In genomic region chr6:49054311-49054710, GRCh38 we compare ENCODE assay signal across 26 cellular contexts.
"Had no signal": no experiment of that assay in that cellular context is flagged by ENCODE, and none has a peak within 500 bp of the region (broad histone marks: within the 10 kb centered on the region; RNA-seq: fewer than 3 reads in every experiment).

No MANE protein-coding gene starts in this region.

- H3K36me3 ChIP-seq: colonic mucosa, esophagus squamous epithelium, neural progenitor cell, prostate gland, right atrium auricular region, thoracic aorta, tibial nerve, upper lobe of left lung, uterus had no signal

- H2AFZ ChIP-seq: neural progenitor cell had no signal

- DNase-seq: colonic mucosa; effector CD8-positive, alpha-beta T cell; endodermal cell; erythroblast; esophagus squamous epithelium; hypothalamus; immature natural killer cell; islet precursor cell; mesenchymal stem cell; mucosa of descending colon; naive B cell; nucleus accumbens; stimulated activated CD4-positive, alpha-beta T cell treated with anti-CD3 and anti-CD28 coated beads, Interleukin-12 subunit alpha, Interleukin-12 subunit beta, amount 100 ng/mL, for 4 hours; stimulated activated CD4-positive, alpha-beta T cell treated with anti-CD3 and anti-CD28 coated beads, Interleukin-1b, Interleukin-23, amount 100 ng/mL, for 48 hours; stimulated activated CD4-positive, alpha-beta T cell treated with anti-CD3 and anti-CD28 coated beads, Interleukin-4, amount 100 ng/mL, for 1 hour; stimulated activated CD8-positive, alpha-beta memory T cell treated with anti-CD3 and anti-CD28 coated beads, Interleukin-4, amount 100 ng/mL, for 48 hours; stimulated activated naive CD8-positive, alpha-beta T cell treated with anti-CD3 and anti-CD28 coated beads, Interleukin-15, Interleukin-2, amounts not matched to agents 100 U/mL and 50 U/mL, for 24 hours; upper lobe of left lung; uterus had no signal

- H3K4me3 ChIP-seq: colonic mucosa, esophagus squamous epithelium, lung, mucosa of descending colon, neural progenitor cell, prostate gland, right atrium auricular region, smooth muscle cell, thoracic aorta, tibial nerve, upper lobe of left lung, uterus had no signal

- H3K4me1 ChIP-seq: colonic mucosa, esophagus squamous epithelium, neural progenitor cell, prostate gland, right atrium auricular region, tibial nerve, upper lobe of left lung, uterus had no signal

- H3K9me3 ChIP-seq: colonic mucosa, esophagus squamous epithelium, mucosa of descending colon, prostate gland, right atrium auricular region, thoracic aorta, tibial nerve, upper lobe of left lung, uterus had no signal

- H3K4me2 ChIP-seq: neural progenitor cell, smooth muscle cell had no signal

- H3K27me3 ChIP-seq: colonic mucosa, esophagus squamous epithelium, neural progenitor cell, right atrium auricular region, tibial nerve, upper lobe of left lung, uterus had no signal

- H3K27ac ChIP-seq: colonic mucosa, esophagus squamous epithelium, neural progenitor cell, prostate gland, right atrium auricular region, thoracic aorta, tibial nerve, upper lobe of left lung, uterus had no signal
